In genomic region chr1:240122639-240123604, GRCh38 we compare ENCODE assay signal across 10 cellular contexts. TPM values are rescaled to one million over a fixed set of nuclear protein-coding genes. Genes with fewer than 3 reads are reported as not detected.
DNase-seq lines count a peak whose midpoint lies in the region; ATAC-seq and TF ChIP-seq lines count a peak whose summit lies in the region.
"Had no signal": no experiment of that assay in that cellular context is flagged by ENCODE, and none has a peak within 500 bp of the region (broad histone marks: within the 10 kb centered on the region; RNA-seq: fewer than 3 reads in every experiment).

No MANE protein-coding gene starts in this region.

- H3K27me3 ChIP-seq in left lung, result no peaks in the 10 kb centered on the region
- H3K27me3 ChIP-seq in transverse colon, result no peaks in the 10 kb centered on the region
- H3K27me3 ChIP-seq: tibial nerve had no signal

- H3K9me3 ChIP-seq in left lung (no peaks in the 10 kb centered on the region), transverse colon (no peaks in the 10 kb centered on the region)
- H3K9me3 ChIP-seq: tibial nerve had no signal

- intact Hi-C loops in left lung (cut with DNase I) (no loop called here), transverse colon (cut with DNase I; ENCODE audit: low total_unique reads) (no loop called here)

- DNase-seq in NCI-H524 (lab: John Stamatoyannopoulos, UW) (peak; percentile 11 to 57), NCI-H524 treated with DMSO at 0.1 percent for 48 hours (lab: John Stamatoyannopoulos, UW) (no peak), anterior cingulate cortex (lab: John Stamatoyannopoulos, UW) (peak in 48 of 58 donors; percentile 7 to 80 (median 50)), left lung (peak in 1 of 2 donors; percentile 70), transverse colon (peak; percentile 53), NOMO-1 treated with DMSO at 0.1 percent for 48 hours (lab: John Stamatoyannopoulos, UW; ENCODE audit: unreplicated experiment) (no peak)
- DNase-seq in activated T-cell treated with anti-CD3 and anti-CD28 coated beads, Interleukin-2, amount 50 U/mL, for 1 hour, result no peak
- DNase-seq: T-helper 1 cell had no signal

- no peaks in the 10 kb centered on the region for H3K4me1 ChIP-seq in left lung
- peaks cover 0 to 10% (median 4%) of the 10 kb centered on the region in 4 donors for H3K4me1 ChIP-seq in transverse colon

- TF ChIP-seq POLR2A in transverse colon (IDR thresholded peaks at IDR 0.05), result no peak

- H3K27ac ChIP-seq in left lung (no peak overlapping the region), transverse colon (peak overlapping the region; percentile 4 to 55 (median 32))
- H3K27ac ChIP-seq: tibial nerve had no signal

- in situ Hi-C loops in transverse colon (cut with MboI; ENCODE audit: low pct_ligation_motif_present in 1 of 4, low pct_unique_long_range_greater_than_20kb in 1 of 4, low sequenced_read_pairs in 3 of 4), result no loop called here

- ATAC-seq in left lung (peak; percentile 99), GM21423 (IDR thresholded peaks at IDR 0.05; ENCODE audit: unreplicated experiment) (no peak)

- 34 to 43% methylated on average over 8 to 20 of the region's 20 CpGs for WGBS in transverse colon (ENCODE audit: low coverage in 1 of 2), 2 donors

- TF ChIP-seq CTCF in left lung (IDR thresholded peaks at IDR 0.05) (no peak), transverse colon (IDR thresholded peaks at IDR 0.05) (no peak)

- H3K36me3 ChIP-seq in left lung, result no peaks in the 10 kb centered on the region
- H3K36me3 ChIP-seq in transverse colon, result no peaks in the 10 kb centered on the region
- H3K36me3 ChIP-seq: tibial nerve had no signal

- H3K4me3 ChIP-seq in left lung (no peak overlapping the region), transverse colon (peak overlapping the region in 1 of 4 donors; percentile 27)
- H3K4me3 ChIP-seq: tibial nerve had no signal

- TF ChIP-seq EP300 in transverse colon (IDR thresholded peaks at IDR 0.05; ENCODE audit: low read depth), result no peak

RNA-seq across cellular contexts. Expression of gene FMN2, which starts 31.2 kb away (rescaled TPM):
- total RNA-seq in left lung (under 1 TPM; 0.20 to 0.34 TPM), transverse colon (10 to 100 TPM in 1 of 4 donors, 1 to 10 TPM in 3; 3.6 to 35.5 (median 5.6) TPM)

Comparison
In these comparisons a context has a peak if more than half of its experiments do, and no peak if none do; other contexts are left out.
1. DNase-seq: peak in NCI-H524 (2 of 2), anterior cingulate cortex (48 of 58) and transverse colon (single experiment); none in NCI-H524 treated with DMSO at 0.1 percent for 48 hours (single experiment), NOMO-1 treated with DMSO at 0.1 percent for 48 hours (single experiment) and activated T-cell treated with anti-CD3 and anti-CD28 coated beads, Interleukin-2, amount 50 U/mL, for 1 hour (single experiment).
2. H3K27ac ChIP-seq: peak in transverse colon (4 of 4); none in left lung (0 of 2).